Comparison of ENCODE assay signal across 1 cellular context in genomic region chr1:22416555-22417454, GRCh38.
A peak's percentile ranks its signal among the peaks of the same experiment; 100 is the strongest.
TF ChIP-seq lines count a peak whose summit lies in the region.

No MANE protein-coding gene starts in this region.

TF ChIP-seq in K562, 482 proteins besides CTCF, POLR2A, EP300 and RAD21 (continued from another document):
- TF ChIP-seq NFE2L1 (tag; IDR thresholded peaks at IDR 0.05; ENCODE audit: borderline replicate concordance, low read depth) (no peak), BRD4 (IDR thresholded peaks at IDR 0.05) (no peak), SMAD4 (CRISPR knock-in tag; conservative IDR thresholded peaks at IDR 0.05) (0 out of 2 replicates have a peak, but pooled peaks have one; percentile 30), HBP1 (CRISPR knock-in tag; IDR thresholded peaks at IDR 0.05) (no peak), MITF (IDR thresholded peaks at IDR 0.05) (peak; percentile 35; the same call in 1 of the 2 replicates), CC2D1A (IDR thresholded peaks at IDR 0.05) (peak; percentile 77), PHF21A (IDR thresholded peaks at IDR 0.05; ENCODE audit: borderline replicate concordance, low read depth) (no peak), SRF (CRISPR knock-in tag; IDR thresholded peaks at IDR 0.05) (peak in 1 of 2 experiments; percentile 22; a peak in 1 of 4 replicates), MYNN (IDR thresholded peaks at IDR 0.05) (peak; percentile 64; the same call in 1 of the 2 replicates), MYNN (CRISPR knock-in tag; IDR thresholded peaks at IDR 0.05) (no peak), ARID3B (CRISPR knock-in tag; IDR thresholded peaks at IDR 0.05; ENCODE audit: borderline replicate concordance) (0 out of 2 replicates have a peak, but pooled peaks have one; percentile 10), ZNF75A (CRISPR knock-in tag; IDR thresholded peaks at IDR 0.05) (no peak), KDM2B (CRISPR knock-in tag; IDR thresholded peaks at IDR 0.05) (0 out of 2 replicates have a peak, but pooled peaks have one; percentile 33), SAP30 (IDR thresholded peaks at IDR 0.05; ENCODE audit: borderline replicate concordance, insufficient read depth, low read depth, low read length, poor library complexity, severe bottlenecking) (no peak), MAFK (IDR thresholded peaks at IDR 0.05; ENCODE audit: low read length) (peak; percentile 23; the same call in 1 of the 2 replicates), JUND (IDR thresholded peaks at IDR 0.05; ENCODE audit: borderline replicate concordance, low read depth, low read length) (peak; percentile 57), JUND (tag; IDR thresholded peaks at IDR 0.05; ENCODE audit: borderline replicate concordance, low read depth, low read length) (no peak), RCOR1 (IDR thresholded peaks at IDR 0.05; ENCODE audit: borderline replicate concordance in 1 of 2, low read depth in 2 of 2, low read length in 2 of 2) (peak in 1 of 2 experiments; percentile 51; a peak in 1 of 4 replicates), THRAP3 (IDR thresholded peaks at IDR 0.05; ENCODE audit: borderline replicate concordance) (no peak), NBN (IDR thresholded peaks at IDR 0.05; ENCODE audit: low read depth) (no peak), XRCC5 (IDR thresholded peaks at IDR 0.05; ENCODE audit: low read depth, low read length) (peak; percentile 95), DEAF1 (CRISPR knock-in tag; IDR thresholded peaks at IDR 0.05) (peak; percentile 95), ZC3H4 (CRISPR knock-in tag; IDR thresholded peaks at IDR 0.05; ENCODE audit: borderline replicate concordance) (no peak), CHD2 (IDR thresholded peaks at IDR 0.05; ENCODE audit: low read depth, low read length) (peak; percentile 74), ZNF253 (CRISPR knock-in tag; conservative IDR thresholded peaks at IDR 0.05) (no peak), TFAP4 (CRISPR knock-in tag; IDR thresholded peaks at IDR 0.05; ENCODE audit: borderline replicate concordance) (peak; percentile 65; the same call in 1 of the 2 replicates), TCF7 (IDR thresholded peaks at IDR 0.05; ENCODE audit: borderline replicate concordance) (no peak), CREM (IDR thresholded peaks at IDR 0.05; ENCODE audit: low read depth) (peak; percentile 43; the same call in 1 of the 2 replicates), SMC3 (conservative IDR thresholded peaks at IDR 0.05; ENCODE audit: insufficient read depth, low read depth, low read length) (peak; percentile 98), CHD4 (IDR thresholded peaks at IDR 0.05; ENCODE audit: insufficient read depth, insufficient replicate concordance, low read depth, low read length, poor library complexity, severe bottlenecking) (peak; percentile 14), UBTF (IDR thresholded peaks at IDR 0.05; ENCODE audit: borderline replicate concordance in 1 of 2, low read depth in 2 of 2, low read length in 2 of 2) (0 out of 4 replicates have a peak, but pooled peaks of 1 of the 2 experiments have one; percentile 33), CXXC5 (CRISPR knock-in tag; IDR thresholded peaks at IDR 0.05) (0 out of 2 replicates have a peak, but pooled peaks have one; percentile 12), ZFP36 (IDR thresholded peaks at IDR 0.05; ENCODE audit: low read depth, low read length, partially characterized antibody) (peak; percentile 68), BACH1 (tag; IDR thresholded peaks at IDR 0.05) (no peak), ESRRA (IDR thresholded peaks at IDR 0.05; ENCODE audit: borderline replicate concordance, low read depth) (0 out of 2 replicates have a peak, but pooled peaks have one; percentile 44), DDX20 (tag; IDR thresholded peaks at IDR 0.05; ENCODE audit: low read depth) (no peak), ZNF740 (CRISPR knock-in tag; IDR thresholded peaks at IDR 0.05) (peak; percentile 74; the same call in 1 of the 2 replicates), ZNF740 (tag; IDR thresholded peaks at IDR 0.05) (no peak), ELF2 (CRISPR knock-in tag; IDR thresholded peaks at IDR 0.05) (0 out of 2 replicates have a peak, but pooled peaks have one; percentile 12), RB1 (IDR thresholded peaks at IDR 0.05; ENCODE audit: low read depth) (peak; percentile 85), BCLAF1 (IDR thresholded peaks at IDR 0.05; ENCODE audit: borderline replicate concordance in 1 of 2, control insufficient read depth in 1 of 2, low read depth in 2 of 2, low read length in 1 of 2) (no peak), GABPB1 (CRISPR knock-in tag; IDR thresholded peaks at IDR 0.05) (peak; percentile 39; the same call in 1 of the 2 replicates), MEF2A (IDR thresholded peaks at IDR 0.05; ENCODE audit: control insufficient read depth, low read depth, low read length) (no peak), ZNF398 (CRISPR knock-in tag; IDR thresholded peaks at IDR 0.05) (no peak), KLF16 (IDR thresholded peaks at IDR 0.05) (peak; percentile 54; the same call in 1 of the 2 replicates)
TF ChIP-seq in K562: peak in this region for 43.
